ENCODE assay signal across 8 cellular contexts in the genomic region with DNA sequence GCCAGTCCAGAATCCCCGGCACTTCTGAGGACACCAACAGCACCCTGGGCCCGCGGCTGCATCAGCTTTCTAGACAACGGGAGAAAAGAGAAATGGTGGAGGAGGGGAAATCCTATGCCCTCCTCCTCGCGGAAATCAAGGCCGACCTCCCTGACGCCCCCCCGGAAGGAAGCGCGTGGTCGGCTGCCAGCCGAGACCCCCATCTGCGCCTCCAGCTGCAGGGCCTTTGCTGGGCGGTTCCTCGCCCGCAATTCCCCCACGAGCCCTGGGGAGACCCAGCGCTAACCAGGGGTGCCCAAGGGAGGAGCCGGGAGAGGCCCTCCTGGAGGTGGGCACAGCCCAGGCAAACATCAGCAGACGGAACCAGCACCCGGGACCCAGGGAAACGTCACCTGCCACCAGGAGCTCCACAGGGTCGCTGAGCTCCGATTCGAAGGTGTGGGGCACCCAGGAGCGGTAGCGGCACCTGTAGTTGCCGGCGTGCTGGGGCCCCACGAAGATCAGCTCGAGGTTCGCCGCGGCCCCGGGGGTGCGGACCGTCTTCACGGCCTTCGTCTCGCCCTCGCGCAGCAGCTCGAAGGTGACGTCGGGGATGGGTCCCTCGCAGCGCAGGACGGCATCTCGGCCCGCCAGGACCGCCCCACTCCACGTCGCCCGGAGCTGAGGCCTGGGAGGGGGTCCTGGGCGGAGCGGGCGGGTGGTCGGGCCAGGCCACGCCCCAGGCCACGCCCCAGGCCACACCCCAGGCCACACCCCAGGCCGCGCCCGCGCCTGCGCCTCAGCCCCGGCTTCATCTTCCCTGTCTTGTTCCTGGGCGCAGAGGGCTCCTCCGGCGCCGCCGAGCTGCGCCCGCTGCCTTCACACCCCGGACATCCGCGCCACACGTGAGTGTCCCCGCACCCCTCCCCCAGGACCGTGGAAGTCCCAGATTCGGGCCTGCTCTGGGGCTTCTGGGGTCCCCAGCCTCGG. TPM values are rescaled to one million over a fixed set of nuclear protein-coding genes. Genes with fewer than 3 reads are reported as not detected.
DNase-seq lines count a peak whose midpoint lies in the region; ATAC-seq and TF ChIP-seq lines count a peak whose summit lies in the region.

No MANE protein-coding gene starts in this region.

- H3K79me2 ChIP-seq in neural progenitor cell (ENCODE audit: low read depth) = no peaks in the 10 kb centered on the region

- H3K4me3 ChIP-seq in CD8-positive, alpha-beta memory T cell (ENCODE audit: low read length) = peak overlapping the region; percentile 72
- peak overlapping the region; percentile 87 for H3K4me3 ChIP-seq in neural progenitor cell

- H3K36me3 Mint-ChIP-seq in CD8-positive, alpha-beta memory T cell = peaks cover 0 to 16% (median 7%) of the 10 kb centered on the region in 3 donors
- peaks cover 7% of the 10 kb centered on the region for H3K36me3 Mint-ChIP-seq in neural progenitor cell

- ATAC-seq in GM19452 (IDR thresholded peaks at IDR 0.05; ENCODE audit: unreplicated experiment) (peak; percentile 85), HG03571 (IDR thresholded peaks at IDR 0.05; ENCODE audit: unreplicated experiment) (peak; percentile 71)

- CTCF ChIA-PET in CD8-positive, alpha-beta memory T cell (lab: Charles Lee) = interaction anchor here (0.8 to 2.0 kb wide), 3 partner anchors 15 to 172 kb away, joined by 3 to 13 read pairs (median 4); partner anchors contain the start of gene ZNF497

- no peaks in the 10 kb centered on the region for H3F3A ChIP-seq in neural progenitor cell (ENCODE audit: low read depth)

- H3K36me3 ChIP-seq in CD8-positive, alpha-beta memory T cell (ENCODE audit: insufficient read depth, low read length) = no peaks in the 10 kb centered on the region
- H3K36me3 ChIP-seq in neural progenitor cell = no peaks in the 10 kb centered on the region

- peak; percentile 44 to 85 (median 71) for DNase-seq in CD8-positive, alpha-beta memory T cell
- DNase-seq in OCI-M1 (lab: John Stamatoyannopoulos, UW) (peak; percentile 80), fibroblast of the conjunctiva (ENCODE audit: low read depth) (peak; percentile 49), neural progenitor cell (ENCODE audit: low spot score) (peak; percentile 89), superior temporal gyrus (ENCODE audit: extremely low spot score) (peak; percentile 78)
- peak; percentile 26 to 51 for DNase-seq in activated T-helper 1 cell treated with anti-CD3 and anti-CD28 coated beads, Interleukin-2, amount 50 U/mL, for 16 hours (ENCODE audit: low read depth in 1 of 2, low spot score in 1 of 2)

- TF ChIP-seq CTCF in neural progenitor cell (IDR thresholded peaks at IDR 0.05) = no peak

- H3K9me3 Mint-ChIP-seq in CD8-positive, alpha-beta memory T cell = no peaks in the 10 kb centered on the region
- H3K9me3 Mint-ChIP-seq in neural progenitor cell = no peaks in the 10 kb centered on the region

- no peaks in the 10 kb centered on the region for H3K27me3 Mint-ChIP-seq in CD8-positive, alpha-beta memory T cell
- peaks cover 26% of the 10 kb centered on the region for H3K27me3 Mint-ChIP-seq in neural progenitor cell (ENCODE audit: insufficient read depth, low read depth)

- peaks cover 26 to 36% (median 32%) of the 10 kb centered on the region in 3 donors for H3K4me1 Mint-ChIP-seq in CD8-positive, alpha-beta memory T cell
- H3K4me1 Mint-ChIP-seq in neural progenitor cell = peaks cover 17% of the 10 kb centered on the region

- H3K4me3 Mint-ChIP-seq in CD8-positive, alpha-beta memory T cell = peak overlapping the region; percentile 91 to 97 (median 93)
- H3K4me3 Mint-ChIP-seq in neural progenitor cell = peak overlapping the region; percentile 96

- peaks cover 19% of the 10 kb centered on the region for H3K4me1 ChIP-seq in CD8-positive, alpha-beta memory T cell (ENCODE audit: insufficient read depth, low read length)
- peaks cover 6% of the 10 kb centered on the region for H3K4me1 ChIP-seq in neural progenitor cell

- H3K27me3 ChIP-seq in CD8-positive, alpha-beta memory T cell (ENCODE audit: insufficient read depth, low read length, poor library complexity, severe bottlenecking) = no peaks in the 10 kb centered on the region
- H3K27me3 ChIP-seq in neural progenitor cell = peaks cover 16% of the 10 kb centered on the region

- POLR2A ChIA-PET in CD8-positive, alpha-beta memory T cell (lab: Charles Lee) = interaction anchor here (0.6 to 2.3 kb wide), 11 partner anchors 9 to 620 kb away, joined by 3 to 16 read pairs (median 5); partner anchors contain the start of genes ZBTB45, ZNF274, ZNF497 and ZNF671

- peak overlapping the region; percentile 95 for H3K4me2 ChIP-seq in neural progenitor cell

- H3K9ac ChIP-seq in neural progenitor cell = peak overlapping the region; percentile 40

- H3K27ac Mint-ChIP-seq in CD8-positive, alpha-beta memory T cell = peak overlapping the region; percentile 86 to 96 (median 90)
- H3K27ac Mint-ChIP-seq in neural progenitor cell = no peak overlapping the region

- H4K20me1 ChIP-seq in neural progenitor cell (ENCODE audit: low read depth) = no peaks in the 10 kb centered on the region

- H2AFZ ChIP-seq in neural progenitor cell (replicated peaks) = peak overlapping the region; percentile 95

- peak overlapping the region; percentile 67 for H3K27ac ChIP-seq in CD8-positive, alpha-beta memory T cell (ENCODE audit: low read depth, low read length)
- H3K27ac ChIP-seq in neural progenitor cell = no peak overlapping the region

- no peaks in the 10 kb centered on the region for H3K9me3 ChIP-seq in CD8-positive, alpha-beta memory T cell (ENCODE audit: low read length)
- H3K9me3 ChIP-seq in neural progenitor cell (ENCODE audit: low read depth) = no peaks in the 10 kb centered on the region

RNA-seq across cellular contexts. Expression of gene A1BG, which starts 6.0 kb away (rescaled TPM):
- total RNA-seq in CD8-positive, alpha-beta memory T cell = 10 to 100 TPM; 16.8 to 18.1 TPM
- 70.8 TPM for polyA plus RNA-seq in CD8-positive, alpha-beta memory T cell
- 7.5 and 37.1 TPM in 2 replicates for total RNA-seq in neural progenitor cell (ENCODE audit: low replicate concordance)

RNA-seq across cellular contexts. Expression of gene ZNF497, which starts 15.3 kb away (rescaled TPM):
- total RNA-seq in CD8-positive, alpha-beta memory T cell = 1 to 10 TPM; 1.7 TPM
- polyA plus RNA-seq in CD8-positive, alpha-beta memory T cell = 1.0 TPM
- total RNA-seq in neural progenitor cell (ENCODE audit: low replicate concordance) = 3.7 and 8.0 TPM in 2 replicates

RNA-seq across cellular contexts. Expression of gene ZSCAN22, which starts 20.5 kb away (rescaled TPM):
- total RNA-seq in CD8-positive, alpha-beta memory T cell = 1 to 10 TPM; 5.3 to 5.7 TPM
- 2.7 TPM for polyA plus RNA-seq in CD8-positive, alpha-beta memory T cell
- total RNA-seq in neural progenitor cell (ENCODE audit: low replicate concordance) = 1.5 and 2.4 TPM in 2 replicates

RNA-seq across cellular contexts. Expression of gene ZNF837, which starts 33.6 kb away (rescaled TPM):
- total RNA-seq in CD8-positive, alpha-beta memory T cell = 1 to 10 TPM; 1.8 to 2.3 TPM
- polyA plus RNA-seq in CD8-positive, alpha-beta memory T cell = 4.6 TPM
- total RNA-seq in neural progenitor cell (ENCODE audit: low replicate concordance) = 1.4 and 8.5 TPM in 2 replicates

RNA-seq across cellular contexts. Expression of gene RPS5, which starts 39.8 kb away (rescaled TPM):
- total RNA-seq in CD8-positive, alpha-beta memory T cell = 1,000 to 10,000 TPM; 1,588 to 1,639 TPM
- polyA plus RNA-seq in CD8-positive, alpha-beta memory T cell = 1,069 TPM
- 1,938 and 2,407 TPM in 2 replicates for total RNA-seq in neural progenitor cell (ENCODE audit: low replicate concordance)

Comparison
In these comparisons a context has a peak if more than half of its experiments do, and no peak if none do; other contexts are left out.
1. DNase-seq: peak in every context shown above with its lines; median percentile 89 in neural progenitor cell; 80 in OCI-M1; 78 in superior temporal gyrus; 71 in CD8-positive, alpha-beta memory T cell; 49 in fibroblast of the conjunctiva; 38 in activated T-helper 1 cell treated with anti-CD3 and anti-CD28 coated beads, Interleukin-2, amount 50 U/mL, for 16 hours.